In genomic region chr5:80957031-80957761, GRCh38 we compare ENCODE assay signal across 11 cellular contexts. TPM values are rescaled to one million over a fixed set of nuclear protein-coding genes. Genes with fewer than 3 reads are reported as not detected.
DNase-seq lines count a peak whose midpoint lies in the region; ATAC-seq and TF ChIP-seq lines count a peak whose summit lies in the region.
"Had no signal": no experiment of that assay in that cellular context is flagged by ENCODE, and none has a peak within 500 bp of the region (broad histone marks: within the 10 kb centered on the region; RNA-seq: fewer than 3 reads in every experiment).

No MANE protein-coding gene starts in this region.

- H3K27me3 ChIP-seq in RWPE2 (ENCODE audit: insufficient read depth, poor library complexity, severe bottlenecking) (peaks cover 21% of the 10 kb centered on the region), iPS-18a (ENCODE audit: control insufficient read depth, insufficient read depth, low read length) (peaks cover 33% of the 10 kb centered on the region), right atrium auricular region (peaks cover 0 to 4% of the 10 kb centered on the region in 2 donors), heart right ventricle (peaks cover 4 to 74% (median 51%) of the 10 kb centered on the region in 7 donors)

- H3K4me3 ChIP-seq in RWPE2 (ENCODE audit: severe bottlenecking) (no peak overlapping the region), iPS-18a (ENCODE audit: low read length) (peak overlapping the region; percentile 18), right atrium auricular region (no peak overlapping the region), heart right ventricle (no peak overlapping the region)
- H3K4me3 ChIP-seq: suprapubic skin had no signal

- DNase-seq in ELF-1 (ENCODE audit: low read depth, low spot score): peak; percentile 53
- peak; percentile 76 for DNase-seq in NCI-H1105 treated with DMSO at 0.1 percent for 48 hours (lab: John Stamatoyannopoulos, UW)
- no peak for DNase-seq in RWPE2 (ENCODE audit: low spot score)
- DNase-seq in right atrium auricular region (ENCODE audit: low spot score): no peak
- no peak for DNase-seq in heart right ventricle
- no peak for DNase-seq in substantia nigra (lab: John Stamatoyannopoulos, UW)
- DNase-seq: right cardiac atrium had no signal

- TF ChIP-seq CTCF in RWPE2 (IDR thresholded peaks at IDR 0.05; ENCODE audit: poor library complexity, severe bottlenecking): no peak
- no peak for TF ChIP-seq CTCF in right atrium auricular region (IDR thresholded peaks at IDR 0.05)
- TF ChIP-seq CTCF in heart right ventricle (IDR thresholded peaks at IDR 0.05): no peak

- 57 to 58% methylated on average over 6 of the region's 6 CpGs for WGBS in heart right ventricle, 2 donors

- ATAC-seq in RWPE2 (ENCODE audit: low read depth): peak; percentile 36
- ATAC-seq in HG03108 (IDR thresholded peaks at IDR 0.05; ENCODE audit: unreplicated experiment): no peak
- ATAC-seq in heart right ventricle: no peak
- ATAC-seq: right cardiac atrium had no signal

- intact Hi-C loops in heart right ventricle (cut with DNase I): loop anchor here in 3 of 10 donors (5.0 to 10.0 kb wide), 4 partner anchors 150 to 238 kb away; no protein-coding TSS in a partner anchor

- H3K9ac ChIP-seq in iPS-18a (ENCODE audit: low read length): no peak overlapping the region

- H3K36me3 ChIP-seq in RWPE2 (ENCODE audit: low read depth): no peaks in the 10 kb centered on the region
- no peaks in the 10 kb centered on the region for H3K36me3 ChIP-seq in iPS-18a (ENCODE audit: control insufficient read depth, low read depth, low read length)
- H3K36me3 ChIP-seq in right atrium auricular region: no peaks in the 10 kb centered on the region
- H3K36me3 ChIP-seq in heart right ventricle: no peaks in the 10 kb centered on the region
- H3K36me3 ChIP-seq: suprapubic skin had no signal

- no peaks in the 10 kb centered on the region for H3K9me3 ChIP-seq in RWPE2 (ENCODE audit: severe bottlenecking)
- H3K9me3 ChIP-seq in iPS-18a (ENCODE audit: control insufficient read depth, low read depth, low read length): no peaks in the 10 kb centered on the region
- H3K9me3 ChIP-seq in right atrium auricular region: no peaks in the 10 kb centered on the region
- H3K9me3 ChIP-seq in heart right ventricle: no peaks in the 10 kb centered on the region
- H3K9me3 ChIP-seq: suprapubic skin had no signal

- H3K27ac ChIP-seq in RWPE2 (ENCODE audit: poor library complexity, severe bottlenecking) (no peak overlapping the region), iPS-18a (ENCODE audit: low read length) (no peak overlapping the region), right atrium auricular region (no peak overlapping the region), heart right ventricle (no peak overlapping the region), substantia nigra (ENCODE audit: low read depth, low read length, poor library complexity, severe bottlenecking) (no peak overlapping the region)
- H3K27ac ChIP-seq: epithelial cell of prostate, suprapubic skin had no signal

- H3K4me1 ChIP-seq in RWPE2 (ENCODE audit: insufficient read depth, poor library complexity, severe bottlenecking): no peaks in the 10 kb centered on the region
- H3K4me1 ChIP-seq in iPS-18a (ENCODE audit: control insufficient read depth, low read depth, low read length): peaks cover 54% of the 10 kb centered on the region
- H3K4me1 ChIP-seq in right atrium auricular region: peaks cover 0 to 5% of the 10 kb centered on the region in 2 donors
- H3K4me1 ChIP-seq in heart right ventricle: peaks cover 0 to 26% (median 4%) of the 10 kb centered on the region in 9 donors

RNA-seq across cellular contexts. Expression of gene RASGRF2, which starts 3.0 kb away (rescaled TPM):
- 1 to 10 TPM; 3.5 to 6.3 TPM for total RNA-seq in right atrium auricular region
- total RNA-seq in heart right ventricle: 10 to 100 TPM in 2 of 10 donors, 1 to 10 TPM in 8; 4.2 to 13.4 (median 6.8) TPM
- polyA plus RNA-seq in heart right ventricle: 1 to 10 TPM; 2.9 to 8.6 TPM

Comparison
In these comparisons a context has a peak if more than half of its experiments do, and no peak if none do; other contexts are left out.
1. DNase-seq: peak in ELF-1 (single experiment) and NCI-H1105 treated with DMSO at 0.1 percent for 48 hours (single experiment); none in RWPE2 (single experiment), right atrium auricular region (single experiment), heart right ventricle (0 of 2) and substantia nigra (0 of 49).